25 cellular contexts compared by ENCODE assay signal in genomic region chr6:24240380-24240779, GRCh38.
"Had no signal": no experiment of that assay in that cellular context is flagged by ENCODE, and none has a peak within 500 bp of the region (broad histone marks: within the 10 kb centered on the region; RNA-seq: fewer than 3 reads in every experiment).

No MANE protein-coding gene starts in this region.

- DNase-seq: naive thymus-derived CD8-positive, alpha-beta T cell; nephron progenitor cell; nucleus accumbens; pancreas; psoas muscle; right cardiac atrium; small intestine; stimulated activated CD4-positive, alpha-beta T cell treated with anti-CD3 and anti-CD28 coated beads, Interleukin-15, amount 100 ng/mL, for 24 hours; stimulated activated CD4-positive, alpha-beta T cell treated with anti-CD3 and anti-CD28 coated beads, Interleukin-2, amount 100 ng/mL, for 24 hours; stimulated activated CD4-positive, alpha-beta T cell treated with anti-CD3 and anti-CD28 coated beads, Interleukin-2, amount 100 ng/mL, for 48 hours; stimulated activated CD4-positive, alpha-beta T cell treated with anti-CD3 and anti-CD28 coated beads, Interleukin-4, amount 100 ng/mL, for 24 hours; stimulated activated naive B cell treated with anti-CD40 and anti-IgM and Interleukin-4, amounts not matched to agents 10 μg/mL and 1 μg/mL and 100 μg/mL, for 72 hours; stimulated activated naive CD4-positive, alpha-beta T cell treated with Interleukin-2 at 50 U/mL for 16 hours; stomach; thyroid gland; trophoblast cell; upper lobe of left lung had no signal

- H3K36me3 ChIP-seq: neutrophil, pancreas, stomach, thoracic aorta, thyroid gland, tibial nerve, upper lobe of left lung, vagina had no signal

- FAIRE-seq: pancreas, small intestine, urothelium cell line had no signal

- H3K9me3 ChIP-seq: neutrophil, pancreas, psoas muscle, stomach, thoracic aorta, thyroid gland, tibial nerve, upper lobe of left lung, vagina had no signal

- H3K4me1 ChIP-seq: psoas muscle, tibial nerve, vagina had no signal

- H3K4me3 ChIP-seq: pancreas, psoas muscle, stomach, thoracic aorta, thyroid gland, tibial nerve, upper lobe of left lung, vagina had no signal

- H3K27me3 ChIP-seq: neutrophil, pancreas, stomach, thyroid gland, tibial nerve, upper lobe of left lung, vagina had no signal

- H3K27ac ChIP-seq: neutrophil, psoas muscle, stomach, thoracic aorta, tibial nerve, upper lobe of left lung, vagina had no signal

- ATAC-seq: naive thymus-derived CD8-positive, alpha-beta T cell; natural killer cell treated with Interleukin-12 subunit alpha and Interleukin-12 subunit beta and Interleukin-15 and Interleukin-18, amount 100 ng/mL, for 72 hours; psoas muscle; right cardiac atrium; sciatic nerve; stimulated activated effector memory CD8-positive, alpha-beta T cell treated with anti-CD3 and anti-CD28 coated beads, Interleukin-12 subunit alpha, Interleukin-12 subunit beta, amount 100 ng/mL, for 72 hours; stimulated activated naive B cell treated with anti-CD40 and anti-IgM and Interleukin-4, amounts not matched to agents 10 μg/mL and 1 μg/mL and 100 μg/mL, for 72 hours had no signal
